ENCODE assay signal across 28 cellular contexts in the genomic region with DNA sequence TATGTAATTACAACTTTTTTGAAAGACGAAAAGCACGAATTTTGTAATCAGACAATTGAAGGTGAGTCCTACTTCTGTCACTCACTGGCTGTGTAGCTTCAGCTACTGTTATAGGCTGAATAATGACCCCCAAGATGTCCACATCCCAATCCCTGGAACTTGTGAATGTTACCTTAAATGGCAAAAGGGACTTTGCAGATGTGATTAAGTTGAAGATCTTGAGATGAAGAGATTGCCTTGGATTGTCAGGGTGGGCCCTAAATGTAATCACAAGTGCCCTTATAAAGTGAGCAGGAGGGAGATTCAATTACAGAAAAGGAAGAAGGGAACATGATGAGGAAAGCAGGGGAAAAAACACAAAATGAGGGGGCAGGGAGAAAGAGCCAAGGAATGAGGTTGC.
"Had no signal": no experiment of that assay in that cellular context is flagged by ENCODE, and none has a peak within 500 bp of the region (broad histone marks: within the 10 kb centered on the region; RNA-seq: fewer than 3 reads in every experiment).

No MANE protein-coding gene starts in this region.

- H3K27me3 Mint-ChIP-seq: stimulated activated memory B cell treated with anti-CD40 and anti-IgM and Interleukin-4, amounts not matched to agents 10 μg/mL and 1 μg/mL and 100 μg/mL, for 72 hours had no signal

- H3K36me3 ChIP-seq: stomach, suprapubic skin, thoracic aorta, thyroid gland, tibial artery, tibial nerve, transverse colon, upper lobe of left lung, upper lobe of right lung, uterus, vagina had no signal

- H3K9me3 ChIP-seq: suprapubic skin, testis, thoracic aorta, thyroid gland, tibial artery, transverse colon, upper lobe of left lung, upper lobe of right lung, uterus, vagina had no signal

- H3K27me3 ChIP-seq: testis, thyroid gland, tibial nerve, upper lobe of left lung, uterus, vagina had no signal

- H3K4me3 ChIP-seq: stomach, suprapubic skin, testis, thoracic aorta, thyroid gland, tibial artery, tibial nerve, transverse colon, upper lobe of left lung, upper lobe of right lung, uterus, vagina had no signal

- DNase-seq: stimulated activated CD4-positive, alpha-beta T cell treated with anti-CD3 and anti-CD28 coated beads, Interleukin-2, amount 100 ng/mL, for 48 hours; stimulated activated CD4-positive, alpha-beta T cell treated with anti-CD3 and anti-CD28 coated beads, Interleukin-4, amount 100 ng/mL, for 1 hour; stimulated activated CD4-positive, alpha-beta T cell treated with anti-CD3 and anti-CD28 coated beads, Interleukin-4, amount 100 ng/mL, for 24 hours; stimulated activated CD4-positive, alpha-beta T cell treated with anti-CD3 and anti-CD28 coated beads, Interleukin-4, amount 100 ng/mL, for 4 hours; stimulated activated CD8-positive, alpha-beta memory T cell treated with anti-CD3 and anti-CD28 coated beads, Interleukin-4, amount 100 ng/mL, for 48 hours; stimulated activated naive B cell treated with anti-CD40 and anti-IgM and Interleukin-4, amounts not matched to agents 10 μg/mL and 1 μg/mL and 100 μg/mL, for 72 hours; stimulated activated naive CD4-positive, alpha-beta T cell; stimulated activated naive CD4-positive, alpha-beta T cell treated with Interleukin-2 at 50 U/mL for 16 hours; stimulated activated naive CD8-positive, alpha-beta T cell treated with anti-CD3 and anti-CD28 coated beads, Interleukin-15, amount 100 ng/mL, for 72 hours; stimulated activated naive CD8-positive, alpha-beta T cell treated with anti-CD3 and anti-CD28 coated beads, Interleukin-15, Interleukin-2, amounts not matched to agents 100 U/mL and 50 U/mL, for 24 hours; stomach; substantia nigra; testis; thyroid gland; tibial artery; transverse colon; trophoblast cell; upper lobe of left lung; upper lobe of right lung; uterus had no signal

- H3K4me3 Mint-ChIP-seq: stimulated activated effector memory CD8-positive, alpha-beta T cell treated with anti-CD3 and anti-CD28 coated beads, Interleukin-12 subunit alpha, Interleukin-12 subunit beta, amount 100 ng/mL, for 72 hours; stimulated activated memory B cell treated with anti-CD40 and anti-IgM and Interleukin-4, amounts not matched to agents 10 μg/mL and 1 μg/mL and 100 μg/mL, for 72 hours; stimulated activated naive B cell treated with anti-CD40 and anti-IgM and Interleukin-4, amounts not matched to agents 10 μg/mL and 1 μg/mL and 100 μg/mL, for 72 hours; stimulated activated naive CD8-positive, alpha-beta T cell treated with anti-CD3 and anti-CD28 coated beads, Interleukin-15, amount 100 ng/mL, for 72 hours; stimulated activated naive CD8-positive, alpha-beta T cell treated with anti-CD3 and anti-CD28 coated beads, Interleukin-15, Interleukin-2, amounts not matched to agents 100 ng/mL and 50 ng/mL, for 24 hours; type B pancreatic cell had no signal

- H3K27ac ChIP-seq: stomach, suprapubic skin, testis, thoracic aorta, thyroid gland, tibial artery, tibial nerve, transverse colon, upper lobe of left lung, upper lobe of right lung, uterus, vagina had no signal

- H3K9me3 Mint-ChIP-seq: stimulated activated effector memory CD8-positive, alpha-beta T cell treated with anti-CD3 and anti-CD28 coated beads, Interleukin-12 subunit alpha, Interleukin-12 subunit beta, amount 100 ng/mL, for 72 hours; stimulated activated naive CD8-positive, alpha-beta T cell treated with anti-CD3 and anti-CD28 coated beads, Interleukin-15, amount 100 ng/mL, for 72 hours; stimulated activated naive CD8-positive, alpha-beta T cell treated with anti-CD3 and anti-CD28 coated beads, Interleukin-15, Interleukin-2, amounts not matched to agents 100 ng/mL and 50 ng/mL, for 24 hours had no signal

- H3K4me1 Mint-ChIP-seq: stimulated activated effector memory CD8-positive, alpha-beta T cell treated with anti-CD3 and anti-CD28 coated beads, Interleukin-12 subunit alpha, Interleukin-12 subunit beta, amount 100 ng/mL, for 72 hours; stimulated activated memory B cell treated with anti-CD40 and anti-IgM and Interleukin-4, amounts not matched to agents 10 μg/mL and 1 μg/mL and 100 μg/mL, for 72 hours; stimulated activated naive B cell treated with anti-CD40 and anti-IgM and Interleukin-4, amounts not matched to agents 10 μg/mL and 1 μg/mL and 100 μg/mL, for 72 hours; stimulated activated naive CD8-positive, alpha-beta T cell treated with anti-CD3 and anti-CD28 coated beads, Interleukin-15, amount 100 ng/mL, for 72 hours had no signal

- H3K36me3 Mint-ChIP-seq: stimulated activated effector memory CD8-positive, alpha-beta T cell treated with anti-CD3 and anti-CD28 coated beads, Interleukin-12 subunit alpha, Interleukin-12 subunit beta, amount 100 ng/mL, for 72 hours; stimulated activated memory B cell treated with anti-CD40 and anti-IgM and Interleukin-4, amounts not matched to agents 10 μg/mL and 1 μg/mL and 100 μg/mL, for 72 hours; stimulated activated naive B cell treated with anti-CD40 and anti-IgM and Interleukin-4, amounts not matched to agents 10 μg/mL and 1 μg/mL and 100 μg/mL, for 72 hours; type B pancreatic cell had no signal

- H3K4me1 ChIP-seq: stomach, suprapubic skin, testis, thyroid gland, tibial artery, tibial nerve, transverse colon, upper lobe of left lung, upper lobe of right lung, uterus, vagina had no signal

- ATAC-seq: stimulated activated effector memory CD8-positive, alpha-beta T cell treated with anti-CD3 and anti-CD28 coated beads, Interleukin-12 subunit alpha, Interleukin-12 subunit beta, amount 100 ng/mL, for 72 hours; stimulated activated memory B cell treated with anti-CD40 and anti-IgM and Interleukin-4, amounts not matched to agents 10 μg/mL and 1 μg/mL and 100 μg/mL, for 72 hours; stimulated activated naive B cell treated with anti-CD40 and anti-IgM and Interleukin-4, amounts not matched to agents 10 μg/mL and 1 μg/mL and 100 μg/mL, for 72 hours; stimulated activated naive CD8-positive, alpha-beta T cell treated with anti-CD3 and anti-CD28 coated beads, Interleukin-15, amount 100 ng/mL, for 72 hours; stimulated activated naive CD8-positive, alpha-beta T cell treated with anti-CD3 and anti-CD28 coated beads, Interleukin-15, Interleukin-2, amounts not matched to agents 100 U/mL and 50 U/mL, for 24 hours; upper lobe of right lung had no signal
